1 cellular context compared by ENCODE assay signal in genomic region chrX:96453139-96453538, GRCh38.
TF ChIP-seq lines count a peak whose summit lies in the region.

No MANE protein-coding gene starts in this region.

TF ChIP-seq in GM23338, 12 proteins besides CTCF, POLR2A, EP300 and RAD21 (continued from another document):
- TF ChIP-seq REST (IDR thresholded peaks at IDR 0.05; ENCODE audit: unreplicated experiment) (no peak), CREB1 (CRISPR knock-in tag; IDR thresholded peaks at IDR 0.05; ENCODE audit: low read depth) (no peak), JUNB (IDR thresholded peaks at IDR 0.05; ENCODE audit: unreplicated experiment) (no peak), ZNF331 (CRISPR knock-in tag; IDR thresholded peaks at IDR 0.05; ENCODE audit: low read depth) (no peak), EZH2 (IDR thresholded peaks at IDR 0.05; ENCODE audit: low read depth, unreplicated experiment) (no peak)
